Comparison of ENCODE assay signal across 22 cellular contexts in the genomic region with DNA sequence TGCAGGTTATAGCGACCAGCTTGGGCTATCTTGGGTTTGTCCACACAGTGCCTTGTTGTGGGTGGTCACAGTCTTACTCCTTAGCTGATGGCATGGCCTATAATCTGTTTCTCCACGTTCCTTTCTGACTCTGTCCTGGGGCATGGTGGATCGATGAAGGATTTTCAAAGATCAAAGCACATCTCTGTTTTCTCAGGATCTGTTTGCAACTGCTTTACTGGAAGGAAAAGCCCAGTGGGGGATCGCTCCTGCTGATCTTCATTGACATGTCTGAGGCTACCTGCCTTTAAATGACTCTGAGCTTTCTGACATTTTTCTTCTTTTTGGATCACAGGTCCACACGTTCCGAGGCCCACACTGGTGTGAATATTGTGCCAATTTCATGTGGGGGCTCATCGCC.
"Had no signal": no experiment of that assay in that cellular context is flagged by ENCODE, and none has a peak within 500 bp of the region (broad histone marks: within the 10 kb centered on the region; RNA-seq: fewer than 3 reads in every experiment).

No MANE protein-coding gene starts in this region.

- H3K4me3 Mint-ChIP-seq: activated CD4-positive, alpha-beta memory T cell treated with anti-CD3 and anti-CD28 coated beads for 36 hours; activated naive CD8-positive, alpha-beta T cell treated with anti-CD3 and anti-CD28 coated beads, Interleukin-2, amount 10 ng/mL, durations not matched to agents 7 days and 5 days; nephron; stimulated activated memory B cell treated with anti-CD40 and anti-IgM and Interleukin-4, amounts not matched to agents 10 μg/mL and 1 μg/mL and 100 μg/mL, for 72 hours; T-helper 1 cell treated with Interleukin-12 subunit alpha and Interleukin-12 subunit beta and Interleukin-4 antibody, amounts not matched to agents 30 μg/mL and 1 μg/mL, for 36 hours; type B pancreatic cell had no signal

- H3K36me3 Mint-ChIP-seq: activated CD4-positive, alpha-beta memory T cell treated with anti-CD3 and anti-CD28 coated beads for 36 hours; activated naive CD8-positive, alpha-beta T cell treated with anti-CD3 and anti-CD28 coated beads, Interleukin-2, amount 10 ng/mL, durations not matched to agents 7 days and 5 days; stimulated activated memory B cell treated with anti-CD40 and anti-IgM and Interleukin-4, amounts not matched to agents 10 μg/mL and 1 μg/mL and 100 μg/mL, for 72 hours; type B pancreatic cell had no signal

- H3K4me1 ChIP-seq: esophagus squamous epithelium, vagina had no signal

- H3K9me3 Mint-ChIP-seq: activated CD4-positive, alpha-beta memory T cell treated with anti-CD3 and anti-CD28 coated beads for 36 hours; activated naive CD8-positive, alpha-beta T cell treated with anti-CD3 and anti-CD28 coated beads, Interleukin-2, amount 10 ng/mL, durations not matched to agents 7 days and 5 days; nephron; stimulated activated memory B cell treated with anti-CD40 and anti-IgM and Interleukin-4, amounts not matched to agents 10 μg/mL and 1 μg/mL and 100 μg/mL, for 72 hours; T-helper 1 cell treated with Interleukin-12 subunit alpha and Interleukin-12 subunit beta and Interleukin-4 antibody, amounts not matched to agents 30 μg/mL and 1 μg/mL, for 36 hours; type B pancreatic cell had no signal

- H3K27ac ChIP-seq: coronary artery, esophagus squamous epithelium, heart left ventricle, skin epidermis, vagina had no signal

- H3K4me1 Mint-ChIP-seq: activated naive CD8-positive, alpha-beta T cell treated with anti-CD3 and anti-CD28 coated beads, Interleukin-2, amount 10 ng/mL, durations not matched to agents 7 days and 5 days; stimulated activated memory B cell treated with anti-CD40 and anti-IgM and Interleukin-4, amounts not matched to agents 10 μg/mL and 1 μg/mL and 100 μg/mL, for 72 hours had no signal

- H3K27ac Mint-ChIP-seq: activated CD4-positive, alpha-beta memory T cell treated with anti-CD3 and anti-CD28 coated beads for 36 hours; activated naive CD8-positive, alpha-beta T cell treated with anti-CD3 and anti-CD28 coated beads, Interleukin-2, amount 10 ng/mL, durations not matched to agents 7 days and 5 days; nephron; stimulated activated memory B cell treated with anti-CD40 and anti-IgM and Interleukin-4, amounts not matched to agents 10 μg/mL and 1 μg/mL and 100 μg/mL, for 72 hours; T-helper 1 cell treated with Interleukin-12 subunit alpha and Interleukin-12 subunit beta and Interleukin-4 antibody, amounts not matched to agents 30 μg/mL and 1 μg/mL, for 36 hours; type B pancreatic cell had no signal

- ATAC-seq: heart left ventricle; left cardiac atrium; stimulated activated memory B cell treated with anti-CD40 and anti-IgM and Interleukin-4, amounts not matched to agents 10 μg/mL and 1 μg/mL and 100 μg/mL, for 72 hours had no signal

- DNase-seq: activated CD4-positive, alpha-beta memory T cell treated with anti-CD3 and anti-CD28 coated beads for 36 hours; activated CD4-positive, alpha-beta T cell treated with anti-CD3 and anti-CD28 coated beads for 4 hours; activated CD4-positive, CD25-positive, alpha-beta regulatory T cell; activated naive CD4-positive, alpha-beta T cell treated with Interleukin-2 at 50 U/mL for 16 hours; activated naive CD8-positive, alpha-beta T cell treated with anti-CD3 and anti-CD28 coated beads, Interleukin-2, amount 10 ng/mL, durations not matched to agents 7 days and 5 days; activated T-cell treated with anti-CD3 and anti-CD28 coated beads, Interleukin-2, amount 50 U/mL, for 48 hours; amniotic stem cell; cerebellar nuclear complex; esophagus squamous epithelium; heart left ventricle; left cardiac atrium; nucleus accumbens; right lobe of liver; stimulated activated CD4-positive, alpha-beta T cell treated with anti-CD3 and anti-CD28 coated beads, Interleukin-1b, Interleukin-23, amount 100 ng/mL, for 48 hours; T1000 had no signal

- H3K27me3 ChIP-seq: esophagus squamous epithelium, heart left ventricle, right lobe of liver, vagina had no signal

- H3K27me3 Mint-ChIP-seq: activated CD4-positive, alpha-beta memory T cell treated with anti-CD3 and anti-CD28 coated beads for 36 hours; activated naive CD8-positive, alpha-beta T cell treated with anti-CD3 and anti-CD28 coated beads, Interleukin-2, amount 10 ng/mL, durations not matched to agents 7 days and 5 days; stimulated activated memory B cell treated with anti-CD40 and anti-IgM and Interleukin-4, amounts not matched to agents 10 μg/mL and 1 μg/mL and 100 μg/mL, for 72 hours; type B pancreatic cell had no signal
